Comparison of ENCODE assay signal across 14 cellular contexts in the genomic region with DNA sequence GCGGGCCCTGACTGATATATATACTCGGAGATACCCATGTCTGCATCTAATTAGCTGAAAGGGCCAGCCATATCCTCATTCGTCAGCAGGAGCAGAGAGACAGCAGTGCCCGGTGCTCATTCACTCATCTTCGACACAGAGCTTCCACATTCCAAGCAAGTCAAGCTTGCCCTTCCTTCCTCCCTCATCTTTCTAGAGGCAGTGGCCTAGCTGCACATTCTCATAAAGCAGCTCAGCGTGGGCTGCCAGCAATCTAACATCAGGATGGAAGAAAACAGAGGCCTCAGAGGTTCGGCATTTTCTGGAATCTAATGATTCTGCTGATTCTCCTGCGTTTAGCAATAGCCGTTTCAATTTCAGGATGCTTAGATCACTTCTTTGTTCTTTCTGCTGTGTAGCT.
DNase-seq lines count a peak whose midpoint lies in the region; ATAC-seq, FAIRE-seq and TF ChIP-seq lines count a peak whose summit lies in the region.
"Had no signal": no experiment of that assay in that cellular context is flagged by ENCODE, and none has a peak within 500 bp of the region (broad histone marks: within the 10 kb centered on the region; RNA-seq: fewer than 3 reads in every experiment).

No MANE protein-coding gene starts in this region.

- peak overlapping the region; percentile 54 for H2AFZ ChIP-seq in hepatocyte

- H3K9me3 ChIP-seq in ascending aorta (no peaks in the 10 kb centered on the region), hepatocyte (ENCODE audit: low read depth) (no peaks in the 10 kb centered on the region), sigmoid colon (no peaks in the 10 kb centered on the region), Peyer's patch (no peaks in the 10 kb centered on the region)

- TF ChIP-seq CTCF in C4-2B (conservative IDR thresholded peaks at IDR 0.05) = no peak
- TF ChIP-seq CTCF in ascending aorta (IDR thresholded peaks at IDR 0.05) = no peak
- TF ChIP-seq CTCF in hepatocyte (IDR thresholded peaks at IDR 0.05; ENCODE audit: poor library complexity) = no peak
- TF ChIP-seq CTCF in sigmoid colon (IDR thresholded peaks at IDR 0.05) = no peak
- TF ChIP-seq CTCF in Peyer's patch (IDR thresholded peaks at IDR 0.05) = no peak

- 57% methylated on average over 9 of the region's 9 CpGs for WGBS in hepatocyte (ENCODE audit: low lambda C conversion rate, missing lambda C conversion rate)
- 77 to 79% methylated on average over 9 of the region's 9 CpGs for WGBS in sigmoid colon, 2 donors

- peak overlapping the region; percentile 56 for H3K4me2 ChIP-seq in hepatocyte

- no peak overlapping the region for H3K4me3 ChIP-seq in ascending aorta
- H3K4me3 ChIP-seq in hepatocyte = no peak overlapping the region
- no peak overlapping the region for H3K4me3 ChIP-seq in sigmoid colon
- H3K4me3 ChIP-seq in Peyer's patch = no peak overlapping the region

- DNase-seq in ascending aorta (ENCODE audit: low spot score in 2 of 2) (no peak), hepatocyte (ENCODE audit: low spot score) (no peak), sigmoid colon (no peak), Peyer's patch (no peak), left lobe of liver (ENCODE audit: low spot score) (no peak), NOMO-1 treated with DMSO at 0.1 percent for 48 hours (lab: John Stamatoyannopoulos, UW; ENCODE audit: unreplicated experiment) (no peak), GM12891 (ENCODE audit: insufficient read length, low spot score) (no peak)
- DNase-seq: activated CD4-positive, alpha-beta T cell treated with anti-CD3 and anti-CD28 coated beads for 1 hour; activated naive CD8-positive, alpha-beta T cell treated with anti-CD3 and anti-CD28 coated beads, Interleukin-2, amount 10 ng/mL, durations not matched to agents 7 days and 5 days; COR-L47; glutamatergic neuron; natural killer cell; NCI-H1436 treated with DMSO at 0.1 percent for 48 hours had no signal

- no peaks in the 10 kb centered on the region for H3K79me2 ChIP-seq in hepatocyte

- no peak for TF ChIP-seq EP300 in sigmoid colon (IDR thresholded peaks at IDR 0.05)

- intact Hi-C loops in ascending aorta (cut with DNase I) (loop anchor here (10.0 kb wide), 2 partner anchors 438 to 1048 kb away; a partner anchor contains a TSS), sigmoid colon (cut with DNase I) (no loop called here)

- peak overlapping the region; percentile 74 for H3K27ac ChIP-seq in C4-2B
- peak overlapping the region; percentile 45 to 59 for H3K27ac ChIP-seq in ascending aorta
- H3K27ac ChIP-seq in hepatocyte = peak overlapping the region; percentile 65
- H3K27ac ChIP-seq in sigmoid colon = peak overlapping the region; percentile 20 to 67 (median 40)
- peak overlapping the region in 2 of 4 donors; percentile 16 to 46 for H3K27ac ChIP-seq in Peyer's patch

- no peak for TF ChIP-seq POLR2A in sigmoid colon (IDR thresholded peaks at IDR 0.05)
- no peak for TF ChIP-seq POLR2A in Peyer's patch (IDR thresholded peaks at IDR 0.05)
- no peak for TF ChIP-seq POLR2A in GM12891 (IDR thresholded peaks at IDR 0.05; ENCODE audit: low read depth, low read length)

- H3K9me2 ChIP-seq in hepatocyte (replicated peaks; ENCODE audit: insufficient read depth) = no peaks in the 10 kb centered on the region

- ATAC-seq in left lobe of liver = no peak
- ATAC-seq: natural killer cell had no signal

- no peaks in the 10 kb centered on the region for H3K27me3 ChIP-seq in ascending aorta
- H3K27me3 ChIP-seq in hepatocyte = no peaks in the 10 kb centered on the region
- H3K27me3 ChIP-seq in sigmoid colon = no peaks in the 10 kb centered on the region
- no peaks in the 10 kb centered on the region for H3K27me3 ChIP-seq in Peyer's patch

- peaks cover 3 to 41% of the 10 kb centered on the region in 2 donors for H3K4me1 ChIP-seq in ascending aorta
- peaks cover 32% of the 10 kb centered on the region for H3K4me1 ChIP-seq in hepatocyte (ENCODE audit: insufficient read depth)
- peaks cover 0 to 67% (median 39%) of the 10 kb centered on the region in 4 donors for H3K4me1 ChIP-seq in sigmoid colon
- peaks cover 0 to 30% (median 3%) of the 10 kb centered on the region in 4 donors for H3K4me1 ChIP-seq in Peyer's patch

- H4K20me1 ChIP-seq in hepatocyte (ENCODE audit: insufficient read depth, poor library complexity, severe bottlenecking) = no peaks in the 10 kb centered on the region

- H3K36me3 ChIP-seq in ascending aorta = no peaks in the 10 kb centered on the region
- H3K36me3 ChIP-seq in hepatocyte (replicated peaks; ENCODE audit: insufficient read depth, low read depth) = no peaks in the 10 kb centered on the region
- H3K36me3 ChIP-seq in sigmoid colon = no peaks in the 10 kb centered on the region
- no peaks in the 10 kb centered on the region for H3K36me3 ChIP-seq in Peyer's patch

- no peak for FAIRE-seq in GM12891 (lab: Jason Lieb, UNC)

TF ChIP-seq in GM12891, 5 proteins besides CTCF, POLR2A, EP300 and RAD21:
- TF ChIP-seq POLR2AphosphoS5 (IDR thresholded peaks at IDR 0.05; ENCODE audit: low read depth, low read length) = no peak
- no peak for TF ChIP-seq SPI1 (IDR thresholded peaks at IDR 0.05; ENCODE audit: low read depth, low read length)
- TF ChIP-seq TAF1 (IDR thresholded peaks at IDR 0.05; ENCODE audit: low read depth, low read length) = no peak
- no peak for TF ChIP-seq POU2F2 (IDR thresholded peaks at IDR 0.05; ENCODE audit: low read depth, low read length)
- no peak for TF ChIP-seq PAX5 (IDR thresholded peaks at IDR 0.05; ENCODE audit: insufficient read depth, low read length, severe bottlenecking)
